ENCODE assay signal across 8 cellular contexts in genomic region chr11:128830836-128831780, GRCh38. TPM values are rescaled to one million over a fixed set of nuclear protein-coding genes. Genes with fewer than 3 reads are reported as not detected.
A peak's percentile ranks its signal among the peaks of the same experiment; 100 is the strongest.
DNase-seq lines count a peak whose midpoint lies in the region; ATAC-seq and TF ChIP-seq lines count a peak whose summit lies in the region.

No MANE protein-coding gene starts in this region.

- intact Hi-C loops in lower leg skin (cut with DNase I; ENCODE audit: low total_unique reads), result loop anchor here (5.0 kb wide), 1 partner anchor 659 kb away; no protein-coding TSS in a partner anchor

- peak; percentile 56 for DNase-seq in GM19238 (ENCODE audit: insufficient read length, low spot score)
- DNase-seq in NCI-H460 (ENCODE audit: extremely low read depth, low read depth), result peak; percentile 67
- peak; percentile 91 for DNase-seq in activated CD4-positive, alpha-beta T cell treated with anti-CD3 and anti-CD28 coated beads for 48 hours
- DNase-seq in coronary artery (ENCODE audit: low spot score), result peak; percentile 81
- peak; percentile 74 to 96 for DNase-seq in lower leg skin (ENCODE audit: low spot score in 2 of 2)
- DNase-seq in stimulated activated CD4-positive, alpha-beta T cell treated with anti-CD3 and anti-CD28 coated beads, TNF-alpha, amount 100 ng/mL, for 48 hours (ENCODE audit: low read depth in 3 of 3), result peak; percentile 76 to 80 (median 77)

- peak overlapping the region; percentile 20 for H3K4me3 ChIP-seq in coronary artery
- no peak overlapping the region for H3K4me3 ChIP-seq in lower leg skin (ENCODE audit: low read depth, poor library complexity, severe bottlenecking)

- WGBS in lower leg skin, 2 donors, result 29 to 31% methylated on average over 13 of the region's 13 CpGs

- TF ChIP-seq CTCF in C4-2B (conservative IDR thresholded peaks at IDR 0.05), result peak; percentile 94
- peak; percentile 75 for TF ChIP-seq CTCF in coronary artery (IDR thresholded peaks at IDR 0.05)
- no peak for TF ChIP-seq CTCF in lower leg skin (IDR thresholded peaks at IDR 0.05)

- peak; percentile 82 for ATAC-seq in HG03342 (IDR thresholded peaks at IDR 0.05; ENCODE audit: unreplicated experiment)

- no peak for TF ChIP-seq POLR2A in lower leg skin (IDR thresholded peaks at IDR 0.05)

- H3K27ac ChIP-seq in C4-2B (no peak overlapping the region), coronary artery (no peak overlapping the region)

RNA-seq across cellular contexts. Expression of gene KCNJ1, which starts 36.0 kb away (rescaled TPM):
- not detected in 2 replicates for total RNA-seq in NCI-H460 (2014; rRNA removed; shearing (Covaris generic))
- polyA plus RNA-seq in NCI-H460 (2014; cell fraction: nucleus; rRNA removed), result not detected in 2 replicates
- under 1 TPM in 3 of 4 donors, not detected in 1; 0.10 to 0.88 (median 0.42) TPM for total RNA-seq in lower leg skin

Comparison
In these comparisons a context has a peak if more than half of its experiments do, and no peak if none do; other contexts are left out.
1. CTCF ChIP-seq: peak in C4-2B (single experiment) and coronary artery (single experiment); none in lower leg skin (0 of 3).
2. Peak in every context shown above with its lines, with median percentiles within 50 percentile points of each other: DNase-seq.